ENCODE assay signal across 26 cellular contexts in the genomic region with DNA sequence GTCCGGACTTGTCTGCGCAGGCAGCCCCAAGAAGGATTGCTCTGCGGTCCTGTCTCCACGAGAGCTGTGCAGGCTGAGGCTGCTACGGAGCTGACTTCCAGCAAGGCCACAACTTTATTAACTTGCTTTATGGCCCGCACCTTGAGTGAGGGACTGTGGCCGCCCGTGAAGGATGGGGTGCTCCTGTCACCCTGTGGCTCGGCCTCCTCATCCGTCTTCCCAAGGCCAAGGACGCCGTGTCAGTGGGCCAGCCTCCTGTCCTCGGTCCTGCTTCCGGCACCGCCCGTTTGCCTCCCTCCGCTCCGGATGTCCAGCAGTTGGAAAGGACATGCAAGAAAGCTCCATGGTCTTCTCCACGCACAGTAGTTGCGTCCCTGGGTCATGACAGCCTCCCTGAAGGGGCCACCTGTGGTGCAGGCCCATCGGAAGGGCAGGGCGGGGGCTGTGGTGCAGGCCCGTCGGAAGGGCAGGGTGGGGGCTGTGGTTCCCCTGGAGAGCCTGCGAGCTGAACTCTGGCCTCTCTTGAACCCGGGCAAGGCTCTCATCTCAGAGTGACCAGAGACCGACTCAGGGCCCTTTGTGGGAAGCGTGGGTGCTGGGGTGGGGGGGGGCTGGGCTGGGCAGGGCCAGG.
DNase-seq lines count a peak whose midpoint lies in the region; ATAC-seq and TF ChIP-seq lines count a peak whose summit lies in the region.
"Had no signal": no experiment of that assay in that cellular context is flagged by ENCODE, and none has a peak within 500 bp of the region (broad histone marks: within the 10 kb centered on the region; RNA-seq: fewer than 3 reads in every experiment).

No MANE protein-coding gene starts in this region.

- POLR2A ChIA-PET in A673 (lab: Charles Lee; ENCODE audit: low non-redundant PET), result no interaction called here

- H3K4me1 ChIP-seq in right atrium auricular region (peaks cover 0 to 11% of the 10 kb centered on the region in 2 donors), endodermal cell (ENCODE audit: control insufficient read depth, insufficient read depth, low read length) (no peaks in the 10 kb centered on the region), aorta (ENCODE audit: control insufficient read depth in 1 of 2, insufficient read depth in 2 of 2, low read length in 2 of 2) (no peaks in the 10 kb centered on the region), A673 (ENCODE audit: insufficient read depth, low read length, poor library complexity, severe bottlenecking) (peaks cover 16% of the 10 kb centered on the region)
- H3K4me1 ChIP-seq: body of pancreas had no signal

- no peaks in the 10 kb centered on the region for H3K27me3 Mint-ChIP-seq in endodermal cell (ENCODE audit: insufficient read depth)
- H3K27me3 Mint-ChIP-seq: activated CD8-positive, alpha-beta memory T cell treated with anti-CD3 and anti-CD28 coated beads, Interleukin-2, amount 10 ng/mL, durations not matched to agents 7 days and 5 days; T-cell had no signal

- WGBS in endodermal cell (ENCODE audit: insufficient coverage in 1 of 2, insufficient read length in 1 of 2), 2 experiments, result 89 to 94% methylated on average over 11 to 28 of the region's 28 CpGs
- WGBS in aorta, 2 donors, result 94 to 95% methylated on average over 28 of the region's 28 CpGs

- peak; percentile 55 for DNase-seq in cardiac septum (ENCODE audit: low spot score)
- DNase-seq in right atrium auricular region (ENCODE audit: low spot score), result no peak
- peak; percentile 33 for DNase-seq in endodermal cell
- DNase-seq in mesenteric fat pad (ENCODE audit: low spot score), result peak; percentile 81
- DNase-seq in aorta, result peak; percentile 25 to 72
- DNase-seq in A673 (ENCODE audit: low spot score), result no peak
- DNase-seq in SIG-M5 treated with dmso at 0.1 percent for 504 hours (lab: John Stamatoyannopoulos, UW; ENCODE audit: unreplicated experiment), result no peak
- no peak for DNase-seq in NCI-H2171 (lab: John Stamatoyannopoulos, UW)
- DNase-seq: activated CD4-positive, alpha-beta T cell treated with anti-CD3 and anti-CD28 coated beads, Interleukin-2, amount 50 U/mL, for 4 hours; activated CD8-positive, alpha-beta memory T cell treated with anti-CD3 and anti-CD28 coated beads, Interleukin-2, amount 10 ng/mL, durations not matched to agents 7 days and 5 days; activated T-cell treated with anti-CD3 and anti-CD28 coated beads, Interleukin-2, amount 50 U/mL, for 4 hours; AML-193; CD8-positive, alpha-beta T cell; cerebellar nuclear complex; EL; GOT3; hippocampal formation; NCI-H1092; NCI-H1694 treated with DMSO at 0.1 percent for 48 hours; T-cell had no signal

- no peak overlapping the region for H3K4me3 Mint-ChIP-seq in endodermal cell
- H3K4me3 Mint-ChIP-seq: activated CD8-positive, alpha-beta memory T cell treated with anti-CD3 and anti-CD28 coated beads, Interleukin-2, amount 10 ng/mL, durations not matched to agents 7 days and 5 days; activated T-cell treated with anti-CD3 and anti-CD28 coated beads, Interleukin-2, amount 50 U/mL, for 4 hours; CD8-positive, alpha-beta T cell; stimulated activated effector memory CD8-positive, alpha-beta T cell treated with anti-CD3 and anti-CD28 coated beads, Interleukin-12 subunit alpha, Interleukin-12 subunit beta, amount 100 ng/mL, for 72 hours; T-cell had no signal

- no peak overlapping the region for H3K9ac ChIP-seq in endodermal cell (ENCODE audit: extremely low read depth, low read length, poor library complexity, severe bottlenecking)

- no peak overlapping the region for H3K27ac Mint-ChIP-seq in endodermal cell
- H3K27ac Mint-ChIP-seq: activated CD8-positive, alpha-beta memory T cell treated with anti-CD3 and anti-CD28 coated beads, Interleukin-2, amount 10 ng/mL, durations not matched to agents 7 days and 5 days; CD8-positive, alpha-beta T cell; progenitor cell of endocrine pancreas; stimulated activated effector memory CD8-positive, alpha-beta T cell treated with anti-CD3 and anti-CD28 coated beads, Interleukin-12 subunit alpha, Interleukin-12 subunit beta, amount 100 ng/mL, for 72 hours; T-cell had no signal

- CTCF ChIA-PET in A673 (lab: Charles Lee), result no interaction called here

- H3K4me3 ChIP-seq in right atrium auricular region, result no peak overlapping the region
- no peak overlapping the region for H3K4me3 ChIP-seq in endodermal cell (ENCODE audit: low read length)
- H3K4me3 ChIP-seq in aorta (ENCODE audit: low read length in 2 of 2), result no peak overlapping the region
- no peak overlapping the region for H3K4me3 ChIP-seq in A673 (ENCODE audit: low read depth, low read length, poor library complexity, severe bottlenecking)
- H3K4me3 ChIP-seq: body of pancreas, upper lobe of left lung had no signal

- H3K36me3 ChIP-seq in right atrium auricular region (peaks cover 14% of the 10 kb centered on the region), endodermal cell (ENCODE audit: control insufficient read depth, insufficient read depth, low read length) (no peaks in the 10 kb centered on the region), aorta (ENCODE audit: control insufficient read depth in 1 of 2, insufficient read depth in 2 of 2, low read length in 1 of 2) (peaks cover 0 to 2% of the 10 kb centered on the region in 2 donors), A673 (ENCODE audit: insufficient read depth, low read length, poor library complexity, severe bottlenecking) (no peaks in the 10 kb centered on the region)

- H3K27ac ChIP-seq in right atrium auricular region (no peak overlapping the region), endodermal cell (ENCODE audit: low read depth, low read length) (no peak overlapping the region), aorta (ENCODE audit: low read depth in 1 of 2, low read length in 2 of 2) (no peak overlapping the region), A673 (ENCODE audit: low read depth, low read length, poor library complexity, severe bottlenecking) (no peak overlapping the region)
- H3K27ac ChIP-seq: body of pancreas, neutrophil, upper lobe of left lung had no signal

- H3K27me3 ChIP-seq in right atrium auricular region, result no peaks in the 10 kb centered on the region
- H3K27me3 ChIP-seq in endodermal cell (ENCODE audit: control insufficient read depth, insufficient read depth, low read length, poor library complexity, severe bottlenecking), result no peaks in the 10 kb centered on the region
- H3K27me3 ChIP-seq in aorta (ENCODE audit: control insufficient read depth in 1 of 2, insufficient read depth in 2 of 2, low read length in 1 of 2), result no peaks in the 10 kb centered on the region
- peaks cover 12% of the 10 kb centered on the region for H3K27me3 ChIP-seq in A673 (replicated peaks; ENCODE audit: insufficient read depth, low read depth, low read length, poor library complexity)
- H3K27me3 ChIP-seq: body of pancreas, neutrophil, upper lobe of left lung had no signal

- no TSS peak for BruUV-seq in A673 (replicated peaks; lab: Mats Ljungman, UMichigan)

- TF ChIP-seq CTCF in right atrium auricular region (IDR thresholded peaks at IDR 0.05), result no peak
- TF ChIP-seq CTCF in endodermal cell (conservative IDR thresholded peaks at IDR 0.05), result no peak
- TF ChIP-seq CTCF in A673 (conservative IDR thresholded peaks at IDR 0.05; ENCODE audit: low read depth, low read length), result no peak

- H3K4me1 Mint-ChIP-seq in endodermal cell, result no peaks in the 10 kb centered on the region
- H3K4me1 Mint-ChIP-seq: stimulated activated effector memory CD8-positive, alpha-beta T cell treated with anti-CD3 and anti-CD28 coated beads, Interleukin-12 subunit alpha, Interleukin-12 subunit beta, amount 100 ng/mL, for 72 hours had no signal

- H3K9me3 ChIP-seq in right atrium auricular region (peaks cover 0 to 9% of the 10 kb centered on the region in 2 donors), endodermal cell (ENCODE audit: control insufficient read depth, low read length) (peaks cover 11% of the 10 kb centered on the region), aorta (ENCODE audit: control insufficient read depth, low read length) (no peaks in the 10 kb centered on the region), A673 (ENCODE audit: low read depth, low read length, poor library complexity, severe bottlenecking) (peaks cover 5% of the 10 kb centered on the region)
- H3K9me3 ChIP-seq: body of pancreas, neutrophil, upper lobe of left lung had no signal

- ATAC-seq in aorta (ENCODE audit: low FRiP score), result no peak
- ATAC-seq: activated CD8-positive, alpha-beta memory T cell treated with anti-CD3 and anti-CD28 coated beads, Interleukin-2, amount 10 ng/mL, durations not matched to agents 7 days and 5 days; activated T-cell treated with anti-CD3 and anti-CD28 coated beads, Interleukin-2, amount 50 U/mL, for 4 hours; CD8-positive, alpha-beta T cell; left lobe of liver; stimulated activated effector memory CD8-positive, alpha-beta T cell treated with anti-CD3 and anti-CD28 coated beads, Interleukin-12 subunit alpha, Interleukin-12 subunit beta, amount 100 ng/mL, for 72 hours; T-cell had no signal

- H3K9me3 Mint-ChIP-seq in endodermal cell, result peaks cover 7% of the 10 kb centered on the region

- peaks cover 6% of the 10 kb centered on the region for H3K36me3 Mint-ChIP-seq in endodermal cell (ENCODE audit: low read depth)

- intact Hi-C loops in cardiac septum (cut with DNase I) (no loop called here), aorta (cut with DNase I) (no loop called here), A673 (cut with micrococcal nuclease; ENCODE audit: unreplicated experiment) (no loop called here)

Comparison
In these comparisons a context has a peak if more than half of its experiments do, and no peak if none do; other contexts are left out.
1. DNase-seq: peak in cardiac septum (single experiment), endodermal cell (single experiment), mesenteric fat pad (single experiment) and aorta (2 of 2); none in right atrium auricular region (single experiment), A673 (single experiment), SIG-M5 treated with dmso at 0.1 percent for 504 hours (single experiment) and NCI-H2171 (single experiment).